In genomic region chr3:62950227-62950626, GRCh38 we compare ENCODE assay signal across 21 cellular contexts.
DNase-seq lines count a peak whose midpoint lies in the region; ATAC-seq and TF ChIP-seq lines count a peak whose summit lies in the region.
"Had no signal": no experiment of that assay in that cellular context is flagged by ENCODE, and none has a peak within 500 bp of the region (broad histone marks: within the 10 kb centered on the region; RNA-seq: fewer than 3 reads in every experiment).

No MANE protein-coding gene starts in this region.

- H2BK20ac ChIP-seq in H9 (ENCODE audit: low read depth, low read length, poor library complexity, severe bottlenecking) = no peak overlapping the region

- WGBS in H9 (ENCODE audit: extremely low coverage, insufficient read length, low lambda C conversion rate) = no CpG with 5 or more reads among the region's 4 CpGs
- no CpG with 5 or more reads among the region's 4 CpGs for WGBS in iPS DF 6.9 (ENCODE audit: insufficient coverage, insufficient read length)

- no peak overlapping the region for H4K91ac ChIP-seq in H9 (ENCODE audit: insufficient read length, low read depth, low read length)

- no peak overlapping the region for H4K5ac ChIP-seq in H9 (ENCODE audit: insufficient read length, low read depth, low read length)

- H3K9me2 ChIP-seq in OCI-LY1 (ENCODE audit: low read depth, low read length) = no peaks in the 10 kb centered on the region

- H3K36me3 ChIP-seq in OCI-LY1 (ENCODE audit: insufficient read depth, low read length) (no peaks in the 10 kb centered on the region; the same call in 1 of the 2 replicates), iPS DF 6.9 (ENCODE audit: control insufficient read depth, insufficient read depth, low read length) (peaks cover 3% of the 10 kb centered on the region; the same call in 1 of the 2 replicates), neural progenitor cell (no peaks in the 10 kb centered on the region)
- H3K36me3 ChIP-seq: SJCRH30 had no signal

- H3K27me3 Mint-ChIP-seq in H9 (ENCODE audit: low read depth) (no peaks in the 10 kb centered on the region), neural progenitor cell (ENCODE audit: insufficient read depth, low read depth) (no peaks in the 10 kb centered on the region)

- no peak overlapping the region for H2BK15ac ChIP-seq in H9 (ENCODE audit: low read depth, low read length)

- DNase-seq in H9 = peak; percentile 48
- no peak for DNase-seq in iPS DF 6.9 (ENCODE audit: low read depth, low spot score)
- no peak for DNase-seq in neural progenitor cell (ENCODE audit: low spot score)
- no peak for DNase-seq in GM20000 (ENCODE audit: low spot score)
- no peak for DNase-seq in middle frontal gyrus (ENCODE audit: extremely low spot score, low spot score)
- DNase-seq: GM23248, Karpas-422, MV-4-11, NCI-H1105 treated with DMSO at 0.1 percent for 48 hours, NCI-H2029 treated with DMSO at 0.1 percent for 48 hours, NCI-H2171, NCI-H345, NCI-H524, NCI-H82, OCI-M1, SJCRH30 had no signal

- H3K36me3 Mint-ChIP-seq in H9 (ENCODE audit: insufficient read depth in 1 of 3, low read depth in 3 of 3) (peaks cover 13 to 34% (median 28%) of the 10 kb centered on the region in 3 experiments), neural progenitor cell (no peaks in the 10 kb centered on the region)
- H3K36me3 Mint-ChIP-seq: CD14-positive monocyte had no signal

- H3K27ac ChIP-seq in H9 (ENCODE audit: insufficient read length, low read depth, low read length) (peak overlapping the region; percentile 61), OCI-LY1 (ENCODE audit: low read depth, low read length, poor library complexity, severe bottlenecking) (no peak overlapping the region), iPS DF 6.9 (ENCODE audit: low read length) (no peak overlapping the region), neural progenitor cell (no peak overlapping the region)
- H3K27ac ChIP-seq: GM23248, SJCRH30 had no signal

- ATAC-seq in GM21825 (IDR thresholded peaks at IDR 0.05; ENCODE audit: unreplicated experiment) = no peak
- ATAC-seq in esophagus mucosa = no peak
- ATAC-seq: GM12878 had no signal

- H3F3A ChIP-seq in OCI-LY1 (ENCODE audit: insufficient read depth, low read length) = no peaks in the 10 kb centered on the region
- H3F3A ChIP-seq in neural progenitor cell (ENCODE audit: low read depth) = peaks cover 8% of the 10 kb centered on the region

- no peaks in the 10 kb centered on the region for H3K79me1 ChIP-seq in H9 (ENCODE audit: insufficient read depth, low read depth, low read length, poor library complexity, severe bottlenecking)

- no peak overlapping the region for H3K4ac ChIP-seq in H9 (ENCODE audit: low read depth, low read length)

- H2AFZ ChIP-seq in H9 (ENCODE audit: low read length) (no peak overlapping the region), OCI-LY1 (ENCODE audit: low read length) (no peak overlapping the region), neural progenitor cell (replicated peaks) (peak overlapping the region; percentile 50)
- H2AFZ ChIP-seq: GM23248 had no signal

- H3K23ac ChIP-seq in H9 (ENCODE audit: insufficient read length, low read depth, low read length) = no peak overlapping the region

- H3K56ac ChIP-seq in H9 (ENCODE audit: insufficient read length, low read depth, low read length) = no peak overlapping the region

- peaks cover 9% of the 10 kb centered on the region for H3K23me2 ChIP-seq in H9 (ENCODE audit: insufficient read length, low read depth, low read length, poor library complexity, severe bottlenecking)

- H3K4me3 Mint-ChIP-seq in H9 = peak overlapping the region; percentile 70 to 76
- no peak overlapping the region for H3K4me3 Mint-ChIP-seq in neural progenitor cell
- H3K4me3 Mint-ChIP-seq: CD14-positive monocyte had no signal

- H3K9ac ChIP-seq in H9 (ENCODE audit: extremely low read depth, insufficient read length, low read length) = peak overlapping the region; percentile 44
- H3K9ac ChIP-seq in OCI-LY1 (ENCODE audit: low read length) = peak overlapping the region; percentile 36; the same call in 1 of the 2 replicates
- H3K9ac ChIP-seq in neural progenitor cell = no peak overlapping the region
- H3K9ac ChIP-seq: GM23248 had no signal

- H3K4me2 ChIP-seq in H9 (ENCODE audit: insufficient read depth, insufficient read length, low read length) (peak overlapping the region; percentile 74), OCI-LY1 (ENCODE audit: low read length) (no peak overlapping the region), neural progenitor cell (peak overlapping the region; percentile 14)

- H3K4me3 ChIP-seq in OCI-LY1 (ENCODE audit: low read depth, low read length, poor library complexity, severe bottlenecking) (peak overlapping the region; percentile 41), iPS DF 6.9 (ENCODE audit: low read length) (peak overlapping the region; percentile 19; the same call in 1 of the 2 replicates), neural progenitor cell (no peak overlapping the region)
- H3K4me3 ChIP-seq: GM12878, GM23248, SJCRH30 had no signal

- no peaks in the 10 kb centered on the region for H3K9me3 ChIP-seq in H9 (ENCODE audit: control insufficient read depth, low read depth, low read length)
- H3K9me3 ChIP-seq in OCI-LY1 (ENCODE audit: low read length) = no peaks in the 10 kb centered on the region
- H3K9me3 ChIP-seq in iPS DF 6.9 (ENCODE audit: control insufficient read depth, insufficient read depth, low read length) = no peaks in the 10 kb centered on the region
- H3K9me3 ChIP-seq in neural progenitor cell (ENCODE audit: low read depth) = no peaks in the 10 kb centered on the region
- H3K9me3 ChIP-seq: SJCRH30 had no signal

- H3K27me3 ChIP-seq in H9 (ENCODE audit: insufficient read depth, low read length) = no peaks in the 10 kb centered on the region
- no peaks in the 10 kb centered on the region for H3K27me3 ChIP-seq in OCI-LY1 (ENCODE audit: insufficient read depth, low read length)
- no peaks in the 10 kb centered on the region for H3K27me3 ChIP-seq in iPS DF 6.9 (ENCODE audit: control insufficient read depth, insufficient read depth, low read length)
- no peaks in the 10 kb centered on the region for H3K27me3 ChIP-seq in neural progenitor cell
- H3K27me3 ChIP-seq: SJCRH30 had no signal

- H3K27ac Mint-ChIP-seq in H9 (peak overlapping the region; percentile 84 to 96 (median 93)), neural progenitor cell (no peak overlapping the region)
- H3K27ac Mint-ChIP-seq: CD14-positive monocyte had no signal

- no peak overlapping the region for H3T11ph ChIP-seq in H9 (ENCODE audit: low read length)

- TF ChIP-seq CTCF in H9 (conservative IDR thresholded peaks at IDR 0.05) (no peak), OCI-LY1 (IDR thresholded peaks at IDR 0.05; ENCODE audit: low read length) (no peak), neural progenitor cell (IDR thresholded peaks at IDR 0.05) (no peak), GM20000 (IDR thresholded peaks at IDR 0.05; ENCODE audit: extremely low read depth, missing control alignments) (no peak)

- H2BK120ac ChIP-seq in H9 (ENCODE audit: low read depth, low read length, poor library complexity, severe bottlenecking) = no peak overlapping the region

- no peak overlapping the region for H2AK5ac ChIP-seq in H9 (ENCODE audit: insufficient read length, low read length)

- no peak overlapping the region for H3K18ac ChIP-seq in H9 (ENCODE audit: insufficient read length, low read depth, low read length)

- H2BK5ac ChIP-seq in H9 (ENCODE audit: insufficient read length, low read length) = no peak overlapping the region

- H4K8ac ChIP-seq in H9 (replicated peaks; ENCODE audit: insufficient read length, low read depth, low read length) = no peak overlapping the region

- H3K14ac ChIP-seq in H9 (ENCODE audit: insufficient read depth, low read length) = no peak overlapping the region

- no peaks in the 10 kb centered on the region for H3K79me2 ChIP-seq in H9 (ENCODE audit: insufficient read depth, low read length)
- H3K79me2 ChIP-seq in OCI-LY1 (ENCODE audit: insufficient read depth, low read length) = no peaks in the 10 kb centered on the region
- no peaks in the 10 kb centered on the region for H3K79me2 ChIP-seq in neural progenitor cell (ENCODE audit: low read depth)

- H3K9me3 Mint-ChIP-seq in H9 (no peaks in the 10 kb centered on the region), neural progenitor cell (no peaks in the 10 kb centered on the region)

- H3K4me1 Mint-ChIP-seq in H9 (peaks cover 47 to 51% of the 10 kb centered on the region in 2 experiments), neural progenitor cell (peaks cover 27% of the 10 kb centered on the region)
- H3K4me1 Mint-ChIP-seq: CD14-positive monocyte had no signal

- H3K4me1 ChIP-seq in H9 (ENCODE audit: insufficient read depth, low read length) (peaks cover 5% of the 10 kb centered on the region; the same call in 1 of the 2 replicates), OCI-LY1 (ENCODE audit: insufficient read depth, low read length, severe bottlenecking) (peaks cover 18% of the 10 kb centered on the region), iPS DF 6.9 (ENCODE audit: control insufficient read depth, insufficient read depth, low read length) (peaks cover 3% of the 10 kb centered on the region; the same call in 1 of the 2 replicates), neural progenitor cell (peaks cover 26% of the 10 kb centered on the region)
- H3K4me1 ChIP-seq: SJCRH30 had no signal

- H2BK12ac ChIP-seq in H9 (ENCODE audit: insufficient read length, low read depth, low read length) = peak overlapping the region; percentile 50

- H4K20me1 ChIP-seq in H9 (ENCODE audit: control insufficient read depth, insufficient read depth, insufficient read length) (no peaks in the 10 kb centered on the region), OCI-LY1 (ENCODE audit: insufficient read depth, low read length) (no peaks in the 10 kb centered on the region), neural progenitor cell (ENCODE audit: low read depth) (no peaks in the 10 kb centered on the region)
